1 cellular context compared by ENCODE assay signal in the genomic region with DNA sequence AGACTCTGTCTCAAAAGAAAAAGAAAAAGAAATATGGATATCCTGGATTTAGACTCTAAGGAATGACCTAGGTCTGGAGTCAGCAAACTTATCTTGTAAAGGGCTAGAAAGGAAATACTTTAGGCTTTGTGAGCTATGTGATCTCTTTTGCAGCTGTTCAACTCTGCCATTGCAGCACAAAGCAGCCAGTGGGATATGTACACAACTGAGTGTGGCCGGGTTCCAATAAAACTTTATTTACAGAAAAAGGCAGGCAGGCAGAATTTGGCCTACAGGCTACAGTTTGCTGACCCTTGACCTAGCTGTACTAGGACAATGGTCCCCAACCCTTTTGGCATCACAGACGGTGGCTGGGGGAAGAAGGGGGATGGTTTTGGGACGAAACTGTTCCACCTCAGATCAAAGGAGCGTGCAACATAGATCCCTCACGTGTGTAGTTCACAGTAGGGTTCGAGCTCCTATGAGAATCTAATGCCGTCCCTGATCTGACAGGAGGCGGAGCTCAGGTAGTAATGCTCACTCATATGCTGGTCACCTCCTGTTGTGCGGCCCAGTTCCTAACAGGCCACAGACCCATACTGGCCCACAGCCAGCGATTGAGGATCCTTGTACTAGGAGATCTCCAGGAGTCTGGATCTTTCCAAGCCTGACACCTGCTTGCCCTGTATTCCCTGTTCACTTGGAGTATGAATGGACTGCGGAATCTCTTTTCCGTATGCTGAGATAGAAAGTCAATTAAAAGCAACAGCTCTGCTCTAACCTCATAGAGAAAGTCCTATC.
TF ChIP-seq lines count a peak whose summit lies in the region.

No MANE protein-coding gene starts in this region.

TF ChIP-seq in SK-N-SH, 30 proteins besides CTCF, POLR2A, EP300 and RAD21 (continued from another document):
- TF ChIP-seq USF1 (IDR thresholded peaks at IDR 0.05; ENCODE audit: borderline replicate concordance, low read depth) (no peak), EZH2phosphoT487 (IDR thresholded peaks at IDR 0.05; ENCODE audit: borderline replicate concordance, low read depth) (no peak), RXRA (IDR thresholded peaks at IDR 0.05; ENCODE audit: borderline replicate concordance, low read depth) (no peak), POLR2AphosphoS5 (IDR thresholded peaks at IDR 0.05; ENCODE audit: low read depth, low read length) (no peak), TEAD4 (IDR thresholded peaks at IDR 0.05; ENCODE audit: borderline replicate concordance, insufficient read depth) (no peak)
